Comparison of ENCODE assay signal across 22 cellular contexts in genomic region chr5:637581-638450, GRCh38. TPM values are rescaled to one million over a fixed set of nuclear protein-coding genes. Genes with fewer than 3 reads are reported as not detected.
"Had no signal": no experiment of that assay in that cellular context is flagged by ENCODE, and none has a peak within 500 bp of the region (broad histone marks: within the 10 kb centered on the region; RNA-seq: fewer than 3 reads in every experiment).

No MANE protein-coding gene starts in this region.

- H3K4me3 Mint-ChIP-seq: activated naive CD4-positive, alpha-beta T cell treated with anti-CD3 and anti-CD28 coated beads, Interleukin-2, amount 50 U/mL, for 24 hours; activated T-cell treated with anti-CD3 and anti-CD28 coated beads, Interleukin-2, amount 50 U/mL, for 72 hours; central memory CD8-positive, alpha-beta T cell had no signal

- DNase-seq: activated CD4-positive, alpha-beta T cell treated with anti-CD3 and anti-CD28 coated beads, Interleukin-2, amount 50 U/mL, for 1 hour; activated CD8-positive, alpha-beta memory T cell treated with anti-CD3 and anti-CD28 coated beads, Interleukin-2, amount 50 U/mL, for 48 hours; activated gamma-delta T cell treated with Interleukin-2 at 50 U/mL for 16 hours; activated T-cell treated with anti-CD3 and anti-CD28 coated beads, Interleukin-2, amount 50 U/mL, for 72 hours; anterior cingulate cortex; body of pancreas; hypothalamus; mesenchymal stem cell; naive B cell; stimulated activated naive CD4-positive, alpha-beta T cell had no signal

- ATAC-seq: activated CD4-positive, CD25-positive, alpha-beta regulatory T cell treated with anti-CD3 and anti-CD28 coated beads, Interleukin-2, amount 50 U/mL, for 24 hours; activated T-cell treated with anti-CD3 and anti-CD28 coated beads, Interleukin-2, amount 50 U/mL, for 72 hours; body of pancreas; gastroesophageal sphincter had no signal

- H3K4me1 Mint-ChIP-seq: activated naive CD4-positive, alpha-beta T cell treated with anti-CD3 and anti-CD28 coated beads, Interleukin-2, amount 50 U/mL, for 24 hours; central memory CD8-positive, alpha-beta T cell; naive B cell; neural progenitor cell had no signal

- H3K9me3 Mint-ChIP-seq: activated naive CD4-positive, alpha-beta T cell treated with anti-CD3 and anti-CD28 coated beads, Interleukin-2, amount 50 U/mL, for 24 hours; activated T-cell treated with anti-CD3 and anti-CD28 coated beads, Interleukin-2, amount 50 U/mL, for 72 hours; central memory CD8-positive, alpha-beta T cell; neural progenitor cell had no signal

- H3K9me3 ChIP-seq: body of pancreas, mucosa of descending colon, prostate gland, SJSA1 had no signal

- H3K27ac Mint-ChIP-seq: activated naive CD4-positive, alpha-beta T cell treated with anti-CD3 and anti-CD28 coated beads, Interleukin-2, amount 50 U/mL, for 24 hours; activated T-cell treated with anti-CD3 and anti-CD28 coated beads, Interleukin-2, amount 50 U/mL, for 72 hours; neural progenitor cell had no signal

- FAIRE-seq: islet of Langerhans had no signal

- H3K27me3 Mint-ChIP-seq: activated naive CD4-positive, alpha-beta T cell treated with anti-CD3 and anti-CD28 coated beads, Interleukin-2, amount 50 U/mL, for 24 hours; central memory CD8-positive, alpha-beta T cell; naive B cell had no signal

- H3K4me3 ChIP-seq: body of pancreas, coronary artery, gastroesophageal sphincter, mucosa of descending colon, neural progenitor cell, prostate gland, SJSA1 had no signal

- H3K4me1 ChIP-seq: body of pancreas, gastroesophageal sphincter, neural progenitor cell, prostate gland, SJSA1 had no signal

- H3K27ac ChIP-seq: body of pancreas, coronary artery, epithelial cell of prostate, gastroesophageal sphincter, neural progenitor cell, prostate gland, SJSA1 had no signal

- H3K27me3 ChIP-seq: body of pancreas, gastroesophageal sphincter, neural progenitor cell, SJSA1 had no signal

RNA-seq across cellular contexts. Expression of gene TPPP, which starts 55.3 kb away (rescaled TPM):
- total RNA-seq: osteoblast, SJSA1 had no signal
